ENCODE assay signal across 17 cellular contexts in genomic region chr6:34816635-34817301, GRCh38. TPM values are rescaled to one million over a fixed set of nuclear protein-coding genes. Genes with fewer than 3 reads are reported as not detected.
DNase-seq lines count a peak whose midpoint lies in the region; ATAC-seq and TF ChIP-seq lines count a peak whose summit lies in the region.
"Had no signal": no experiment of that assay in that cellular context is flagged by ENCODE, and none has a peak within 500 bp of the region (broad histone marks: within the 10 kb centered on the region; RNA-seq: fewer than 3 reads in every experiment).

No MANE protein-coding gene starts in this region.

- H3K4me1 ChIP-seq in GM23338 (ENCODE audit: insufficient read depth) = no peaks in the 10 kb centered on the region
- peaks cover 30% of the 10 kb centered on the region for H3K4me1 ChIP-seq in lower lobe of right lung

- H3K4me3 Mint-ChIP-seq in GM23338 = no peak overlapping the region
- no peak overlapping the region for H3K4me3 Mint-ChIP-seq in WTC11
- no peak overlapping the region for H3K4me3 Mint-ChIP-seq in activated CD8-positive, alpha-beta T cell treated with anti-CD3 and anti-CD28 coated beads for 36 hours
- H3K4me3 Mint-ChIP-seq: natural killer cell treated with Interleukin-12 subunit alpha and Interleukin-12 subunit beta and Interleukin-15 and Interleukin-18, amount 100 ng/mL, for 72 hours had no signal

- no peak for TF ChIP-seq POLR2A in GM18505 (IDR thresholded peaks at IDR 0.05; ENCODE audit: borderline replicate concordance, extremely low read depth, insufficient read depth, insufficient read length)

- CTCF ChIA-PET in WTC11 (lab: Charles Lee) = no interaction called here
- CTCF ChIA-PET in activated CD8-positive, alpha-beta T cell treated with anti-CD3 and anti-CD28 coated beads for 36 hours (lab: Charles Lee) = interaction anchor here (1.1 kb wide), 1 partner anchor 25 kb away, joined by 4 read pairs; the partner anchor contains the start of gene BLTP3A

- in situ Hi-C loops in ACHN (cut with HindIII; ENCODE audit: low pct_ligation_motif_present, low pct_unique_long_range_greater_than_20kb, low sequenced_read_pairs) = no loop called here

- no peaks in the 10 kb centered on the region for H3K9me3 ChIP-seq in lower lobe of right lung
- H3K9me3 ChIP-seq: thoracic aorta had no signal

- H3K9me3 Mint-ChIP-seq in GM23338 (no peaks in the 10 kb centered on the region), WTC11 (no peaks in the 10 kb centered on the region)
- no peaks in the 10 kb centered on the region for H3K9me3 Mint-ChIP-seq in activated CD8-positive, alpha-beta T cell treated with anti-CD3 and anti-CD28 coated beads for 36 hours
- H3K9me3 Mint-ChIP-seq: natural killer cell treated with Interleukin-12 subunit alpha and Interleukin-12 subunit beta and Interleukin-15 and Interleukin-18, amount 100 ng/mL, for 72 hours had no signal

- intact Hi-C loops in lower lobe of right lung (cut with DNase I) = no loop called here
- intact Hi-C loops in activated CD8-positive, alpha-beta T cell treated with anti-CD3 and anti-CD28 coated beads for 36 hours (cut with micrococcal nuclease) = no loop called here

- DNase-seq in ACHN (peak; percentile 10), GM23338 (ENCODE audit: low spot score) (no peak), WTC11 (ENCODE audit: low spot score) (no peak), lower lobe of right lung (no peak), NCI-H82 (lab: John Stamatoyannopoulos, UW) (no peak)
- DNase-seq in activated CD8-positive, alpha-beta T cell treated with anti-CD3 and anti-CD28 coated beads for 36 hours = no peak
- DNase-seq: activated effector memory CD4-positive, alpha-beta T cell treated with anti-CD3 and anti-CD28 coated beads, Interleukin-2, amount 50 U/mL, for 16 hours; DMS 273 treated with DMSO at 0.1 percent for 48 hours; effector CD8-positive, alpha-beta T cell; GOT3; NCI-H1048; stimulated activated CD4-positive, alpha-beta T cell treated with anti-CD3 and anti-CD28 coated beads, Interleukin-1b, Interleukin-23, amount 100 ng/mL, for 48 hours had no signal

- H3K27me3 ChIP-seq in GM23338 (ENCODE audit: insufficient read depth) (no peaks in the 10 kb centered on the region), lower lobe of right lung (ENCODE audit: low read depth) (no peaks in the 10 kb centered on the region)

- no peak overlapping the region for H3K27ac Mint-ChIP-seq in GM23338
- peak overlapping the region; percentile 69 for H3K27ac Mint-ChIP-seq in WTC11
- H3K27ac Mint-ChIP-seq in activated CD8-positive, alpha-beta T cell treated with anti-CD3 and anti-CD28 coated beads for 36 hours = no peak overlapping the region
- H3K27ac Mint-ChIP-seq: natural killer cell treated with Interleukin-12 subunit alpha and Interleukin-12 subunit beta and Interleukin-15 and Interleukin-18, amount 100 ng/mL, for 72 hours had no signal

- H3K4me2 ChIP-seq in GM23338 = no peak overlapping the region

- H3K27me3 Mint-ChIP-seq in GM23338 (ENCODE audit: insufficient read depth, low read depth, poor library complexity) = no peaks in the 10 kb centered on the region
- no peaks in the 10 kb centered on the region for H3K27me3 Mint-ChIP-seq in WTC11 (ENCODE audit: low read depth)
- H3K27me3 Mint-ChIP-seq in activated CD8-positive, alpha-beta T cell treated with anti-CD3 and anti-CD28 coated beads for 36 hours = no peaks in the 10 kb centered on the region
- H3K27me3 Mint-ChIP-seq: natural killer cell treated with Interleukin-12 subunit alpha and Interleukin-12 subunit beta and Interleukin-15 and Interleukin-18, amount 100 ng/mL, for 72 hours had no signal

- no peaks in the 10 kb centered on the region for H3F3A ChIP-seq in GM23338 (replicated peaks; ENCODE audit: low read depth)

- H3K27ac ChIP-seq in GM23338 (ENCODE audit: low read depth) (0 out of 2 replicates have a peak overlapping the region, but pooled peaks have one; percentile 28), lower lobe of right lung (peak overlapping the region; percentile 33)
- H3K27ac ChIP-seq: VCaP had no signal

- TF ChIP-seq CTCF in GM23338 (conservative IDR thresholded peaks at IDR 0.05; ENCODE audit: low read depth in 2 of 2) (no peak), WTC11 (IDR thresholded peaks at IDR 0.05) (no peak), lower lobe of right lung (IDR thresholded peaks at IDR 0.05) (no peak)
- TF ChIP-seq CTCF in activated CD8-positive, alpha-beta T cell treated with anti-CD3 and anti-CD28 coated beads for 36 hours (IDR thresholded peaks at IDR 0.05) = no peak

- POLR2A ChIA-PET in WTC11 (lab: Charles Lee) = no interaction called here
- POLR2A ChIA-PET in activated CD8-positive, alpha-beta T cell treated with anti-CD3 and anti-CD28 coated beads for 36 hours (lab: Charles Lee) = no interaction called here

- no peak for ATAC-seq in GM23338
- ATAC-seq in WTC11 = no peak
- no peak for ATAC-seq in lower lobe of right lung
- ATAC-seq in HG02798 (IDR thresholded peaks at IDR 0.05; ENCODE audit: poor library complexity, unreplicated experiment) = no peak
- no peak for ATAC-seq in GM18505 (IDR thresholded peaks at IDR 0.05; ENCODE audit: unreplicated experiment)
- ATAC-seq in activated CD8-positive, alpha-beta T cell treated with anti-CD3 and anti-CD28 coated beads for 36 hours = no peak
- ATAC-seq: natural killer cell treated with Interleukin-12 subunit alpha and Interleukin-12 subunit beta and Interleukin-15 and Interleukin-18, amount 100 ng/mL, for 72 hours had no signal

- H3K9me2 ChIP-seq in GM23338 (ENCODE audit: insufficient read depth) = no peaks in the 10 kb centered on the region

- peaks cover 66% of the 10 kb centered on the region for H3K79me2 ChIP-seq in GM23338 (replicated peaks; ENCODE audit: insufficient read depth)

- peaks cover 5% of the 10 kb centered on the region for H4K20me1 ChIP-seq in GM23338 (replicated peaks; ENCODE audit: insufficient read depth)

- H3K36me3 ChIP-seq in GM23338 (ENCODE audit: insufficient read depth) (no peaks in the 10 kb centered on the region), lower lobe of right lung (peaks cover 4% of the 10 kb centered on the region)
- H3K36me3 ChIP-seq: thoracic aorta had no signal

- H3K4me1 Mint-ChIP-seq in GM23338 (peaks cover 4% of the 10 kb centered on the region; the same call in 2 of the 3 replicates), WTC11 (0 out of 2 replicates have a peak, but pooled peaks cover 2% of the 10 kb centered on the region)
- peaks cover 13% of the 10 kb centered on the region for H3K4me1 Mint-ChIP-seq in activated CD8-positive, alpha-beta T cell treated with anti-CD3 and anti-CD28 coated beads for 36 hours (ENCODE audit: low read depth)

- no peak overlapping the region for H2AFZ ChIP-seq in GM23338

- H3K36me3 Mint-ChIP-seq in GM23338 (ENCODE audit: low read depth) (peaks cover 6% of the 10 kb centered on the region; the same call in 2 of the 3 replicates), WTC11 (peaks cover 4% of the 10 kb centered on the region; the same call in 1 of the 2 replicates)
- H3K36me3 Mint-ChIP-seq in activated CD8-positive, alpha-beta T cell treated with anti-CD3 and anti-CD28 coated beads for 36 hours (ENCODE audit: low read depth) = no peaks in the 10 kb centered on the region
- H3K36me3 Mint-ChIP-seq: natural killer cell treated with Interleukin-12 subunit alpha and Interleukin-12 subunit beta and Interleukin-15 and Interleukin-18, amount 100 ng/mL, for 72 hours had no signal

- no peak overlapping the region for H3K4me3 ChIP-seq in GM23338
- no peak overlapping the region for H3K4me3 ChIP-seq in lower lobe of right lung
- H3K4me3 ChIP-seq: thoracic aorta had no signal

TF ChIP-seq in GM23338, 12 proteins besides CTCF, POLR2A, EP300 and RAD21 (continues in another document):
- TF ChIP-seq ZNF114 (CRISPR knock-in tag; IDR thresholded peaks at IDR 0.05) = no peak
- no peak for TF ChIP-seq POLR2AphosphoS5 (IDR thresholded peaks at IDR 0.05; ENCODE audit: low read depth)
- no peak for TF ChIP-seq JUNB (IDR thresholded peaks at IDR 0.05; ENCODE audit: unreplicated experiment)
- TF ChIP-seq EZH2phosphoT487 (IDR thresholded peaks at IDR 0.05; ENCODE audit: unreplicated experiment) = no peak
- TF ChIP-seq ZNF331 (CRISPR knock-in tag; IDR thresholded peaks at IDR 0.05; ENCODE audit: low read depth) = no peak
- no peak for TF ChIP-seq NANOG (IDR thresholded peaks at IDR 0.05; ENCODE audit: borderline replicate concordance)

TF ChIP-seq in WTC11, 78 proteins besides CTCF, POLR2A, EP300 and RAD21:
- TF ChIP-seq CBFB (CRISPR knock-in tag; IDR thresholded peaks at IDR 0.05; ENCODE audit: low read depth) = no peak
TF ChIP-seq in WTC11: peak in this region for 0.

RNA-seq across cellular contexts. Expression of gene BLTP3A, which starts 24.9 kb away (rescaled TPM):
- total RNA-seq in GM23338 (2014; rRNA removed; shearing (Covaris generic)) = 15.3 and 18.4 TPM in 2 replicates
- 2.9 and 3.4 TPM in 2 replicates for polyA plus RNA-seq in GM23338 (2016; fragmentation: Nextera tagmentation; extraction: Ambion mirVana)
- 17.2 to 18.7 TPM (median 17.8 TPM) in 3 replicates for total RNA-seq in WTC11 (2021)
- 14.1 TPM for total RNA-seq in lower lobe of right lung
- 10 to 100 TPM; 14.0 to 15.0 TPM for total RNA-seq in activated CD8-positive, alpha-beta T cell treated with anti-CD3 and anti-CD28 coated beads for 36 hours

RNA-seq across cellular contexts. Expression of gene SNRPC, which starts 59.5 kb away (rescaled TPM):
- total RNA-seq in GM23338 (2014; rRNA removed; shearing (Covaris generic)) = 121 and 163 TPM in 2 replicates
- 385 and 415 TPM in 2 replicates for polyA plus RNA-seq in GM23338 (2016; fragmentation: Nextera tagmentation; extraction: Ambion mirVana)
- total RNA-seq in WTC11 (2021) = 182 to 194 TPM (median 191 TPM) in 3 replicates
- 61.6 TPM for total RNA-seq in lower lobe of right lung
- 100 to 1,000 TPM; 170 to 179 TPM for total RNA-seq in activated CD8-positive, alpha-beta T cell treated with anti-CD3 and anti-CD28 coated beads for 36 hours
